In genomic region chr3:49600781-49601180, GRCh38 we compare ENCODE assay signal across 18 cellular contexts.
"Had no signal": no experiment of that assay in that cellular context is flagged by ENCODE, and none has a peak within 500 bp of the region (broad histone marks: within the 10 kb centered on the region; RNA-seq: fewer than 3 reads in every experiment).

No MANE protein-coding gene starts in this region.

- DNase-seq: activated CD4-positive, alpha-beta T cell treated with anti-CD3 and anti-CD28 coated beads, Interleukin-2, amount 50 U/mL, for 4 hours; activated effector memory CD4-positive, alpha-beta T cell treated with anti-CD3 and anti-CD28 coated beads, Interleukin-2, amount 50 U/mL, for 16 hours; activated naive CD4-positive, alpha-beta T cell treated with anti-CD3 and anti-CD28 coated beads, Interleukin-2, amount 50 U/mL, for 16 hours; activated naive CD8-positive, alpha-beta T cell treated with anti-CD3 and anti-CD28 coated beads, Interleukin-2, amount 50 U/mL, for 24 hours; activated T-cell treated with anti-CD3 and anti-CD28 coated beads, Interleukin-2, amount 50 U/mL, for 72 hours; effector memory CD8-positive, alpha-beta T cell; esophagus squamous epithelium; gastrocnemius medialis; left cardiac atrium; midbrain; natural killer cell; stimulated activated CD4-positive, alpha-beta T cell treated with anti-CD3 and anti-CD28 coated beads, Interleukin-4, amount 100 ng/mL, for 1 hour; stimulated activated naive CD4-positive, alpha-beta T cell treated with Interleukin-2 at 50 U/mL for 16 hours; T1000 had no signal

- H3K4me3 Mint-ChIP-seq: activated naive CD8-positive, alpha-beta T cell treated with anti-CD3 and anti-CD28 coated beads, Interleukin-2, amount 50 U/mL, for 24 hours; activated T-cell treated with anti-CD3 and anti-CD28 coated beads, Interleukin-2, amount 50 U/mL, for 72 hours; brain; effector memory CD8-positive, alpha-beta T cell; natural killer cell; T-helper 1 cell treated with Interleukin-12 subunit alpha and Interleukin-12 subunit beta and Interleukin-4 antibody, amounts not matched to agents 30 μg/mL and 1 μg/mL, for 36 hours; WTC11 had no signal

- H3K27me3 ChIP-seq: esophagus squamous epithelium, gastrocnemius medialis had no signal

- H3K27ac ChIP-seq: esophagus squamous epithelium, gastrocnemius medialis, prostate gland had no signal

- ATAC-seq: activated naive CD8-positive, alpha-beta T cell treated with anti-CD3 and anti-CD28 coated beads, Interleukin-2, amount 50 U/mL, for 24 hours; activated T-cell treated with anti-CD3 and anti-CD28 coated beads, Interleukin-2, amount 50 U/mL, for 72 hours; effector memory CD8-positive, alpha-beta T cell; gastrocnemius medialis; left cardiac atrium; natural killer cell; WTC11 had no signal

- H3K36me3 Mint-ChIP-seq: natural killer cell, WTC11 had no signal

- H3K4me1 ChIP-seq: esophagus squamous epithelium, gastrocnemius medialis, prostate gland had no signal

- H3K36me3 ChIP-seq: esophagus squamous epithelium, gastrocnemius medialis, prostate gland had no signal

- H3K4me1 Mint-ChIP-seq: WTC11 had no signal

- H3K27me3 Mint-ChIP-seq: activated naive CD8-positive, alpha-beta T cell treated with anti-CD3 and anti-CD28 coated beads, Interleukin-2, amount 50 U/mL, for 24 hours; effector memory CD8-positive, alpha-beta T cell had no signal

- H3K9me3 ChIP-seq: esophagus squamous epithelium, gastrocnemius medialis, prostate gland had no signal

- H3K27ac Mint-ChIP-seq: activated naive CD8-positive, alpha-beta T cell treated with anti-CD3 and anti-CD28 coated beads, Interleukin-2, amount 50 U/mL, for 24 hours; activated T-cell treated with anti-CD3 and anti-CD28 coated beads, Interleukin-2, amount 50 U/mL, for 72 hours; effector memory CD8-positive, alpha-beta T cell; natural killer cell; T-helper 1 cell treated with Interleukin-12 subunit alpha and Interleukin-12 subunit beta and Interleukin-4 antibody, amounts not matched to agents 30 μg/mL and 1 μg/mL, for 36 hours; WTC11 had no signal

- H3K9me3 Mint-ChIP-seq: activated naive CD8-positive, alpha-beta T cell treated with anti-CD3 and anti-CD28 coated beads, Interleukin-2, amount 50 U/mL, for 24 hours; activated T-cell treated with anti-CD3 and anti-CD28 coated beads, Interleukin-2, amount 50 U/mL, for 72 hours; effector memory CD8-positive, alpha-beta T cell; natural killer cell; T-helper 1 cell treated with Interleukin-12 subunit alpha and Interleukin-12 subunit beta and Interleukin-4 antibody, amounts not matched to agents 30 μg/mL and 1 μg/mL, for 36 hours; WTC11 had no signal

- H3K4me3 ChIP-seq: esophagus squamous epithelium, gastrocnemius medialis, prostate gland had no signal
